ENCODE assay signal across 21 cellular contexts in the genomic region with DNA sequence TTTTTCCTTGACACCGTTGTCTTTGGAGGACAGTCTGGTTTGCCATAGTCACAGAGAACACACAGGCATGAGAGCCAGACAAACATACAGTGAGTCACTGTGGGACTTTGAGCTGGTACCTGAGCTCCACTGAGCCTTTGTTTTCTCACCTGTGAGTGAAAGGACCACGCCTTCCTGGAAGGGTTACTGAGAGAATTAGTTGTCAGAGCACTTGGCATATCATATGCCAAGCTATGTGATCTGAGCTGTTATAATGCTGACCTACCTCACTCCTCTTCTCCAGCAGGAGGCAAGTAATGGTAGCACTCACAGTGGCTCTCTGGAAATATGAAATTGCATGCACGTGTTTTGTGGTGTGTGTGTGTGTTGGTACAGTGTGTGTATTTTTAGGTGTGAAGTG. TPM values are rescaled to one million over a fixed set of nuclear protein-coding genes. Genes with fewer than 3 reads are reported as not detected.
DNase-seq lines count a peak whose midpoint lies in the region; ATAC-seq and TF ChIP-seq lines count a peak whose summit lies in the region.
"Had no signal": no experiment of that assay in that cellular context is flagged by ENCODE, and none has a peak within 500 bp of the region (broad histone marks: within the 10 kb centered on the region; RNA-seq: fewer than 3 reads in every experiment).

No MANE protein-coding gene starts in this region.

- H3K9me3 ChIP-seq in hepatocyte (ENCODE audit: low read depth) (no peaks in the 10 kb centered on the region), gastrocnemius medialis (no peaks in the 10 kb centered on the region)
- H3K9me3 ChIP-seq: neutrophil had no signal

- intact Hi-C loops in gastrocnemius medialis (cut with DNase I; ENCODE audit: low total_unique reads), result no loop called here

- no peak for TF ChIP-seq POLR2A in gastrocnemius medialis (IDR thresholded peaks at IDR 0.05)

- H3K27ac ChIP-seq in hepatocyte, result peak overlapping the region; percentile 3
- no peak overlapping the region for H3K27ac ChIP-seq in gastrocnemius medialis
- no peak overlapping the region for H3K27ac ChIP-seq in substantia nigra (ENCODE audit: low read depth, low read length, poor library complexity, severe bottlenecking)
- H3K27ac ChIP-seq: C4-2B, GM23248, neutrophil had no signal

- DNase-seq in DMS53 (lab: John Stamatoyannopoulos, UW) (peak; percentile 83), NCI-H748 (lab: John Stamatoyannopoulos, UW; ENCODE audit: unreplicated experiment) (peak; percentile 35), hepatocyte (ENCODE audit: low spot score) (peak; percentile 80), gastrocnemius medialis (no peak), substantia nigra (lab: John Stamatoyannopoulos, UW) (no peak)
- DNase-seq: activated CD4-positive, alpha-beta T cell treated with anti-CD3 and anti-CD28 coated beads for 48 hours; activated naive CD8-positive, alpha-beta T cell treated with anti-CD3 and anti-CD28 coated beads for 36 hours; DMS79; effector memory CD4-positive, alpha-beta T cell; GM23248; MV-4-11; NCI-H1930; NCI-H510A; SHP77 had no signal

- H3K4me1 ChIP-seq in hepatocyte (ENCODE audit: insufficient read depth) (peaks cover 8% of the 10 kb centered on the region), gastrocnemius medialis (peaks cover 16 to 34% of the 10 kb centered on the region in 2 donors)

- no peak for TF ChIP-seq CTCF in hepatocyte (IDR thresholded peaks at IDR 0.05; ENCODE audit: poor library complexity)
- no peak for TF ChIP-seq CTCF in gastrocnemius medialis (IDR thresholded peaks at IDR 0.05 in 4 of 5, conservative IDR thresholded peaks at IDR 0.05 in 1 of 5)

- 57% methylated on average over 3 of the region's 3 CpGs for WGBS in hepatocyte (ENCODE audit: low lambda C conversion rate, missing lambda C conversion rate)

- H4K20me1 ChIP-seq in hepatocyte (ENCODE audit: insufficient read depth, poor library complexity, severe bottlenecking), result no peaks in the 10 kb centered on the region

- no peak overlapping the region for H2AFZ ChIP-seq in hepatocyte
- H2AFZ ChIP-seq: GM23248 had no signal

- H3K27me3 ChIP-seq in hepatocyte, result no peaks in the 10 kb centered on the region
- no peaks in the 10 kb centered on the region for H3K27me3 ChIP-seq in gastrocnemius medialis
- H3K27me3 ChIP-seq: neutrophil had no signal

- no peak overlapping the region for H3K4me2 ChIP-seq in hepatocyte

- in situ Hi-C loops in gastrocnemius medialis (cut with MboI; ENCODE audit: low sequenced_read_pairs in 4 of 4), result loop anchor here in 1 of 4 donors (25.0 kb wide), 1 partner anchor 537 kb away; no protein-coding TSS in a partner anchor

- no peaks in the 10 kb centered on the region for H3K79me2 ChIP-seq in hepatocyte

- peak; percentile 39 to 51 for ATAC-seq in gastrocnemius medialis
- no peak for ATAC-seq in HG03521 (IDR thresholded peaks at IDR 0.05; ENCODE audit: unreplicated experiment)
- no peak for ATAC-seq in HG02798 (IDR thresholded peaks at IDR 0.05; ENCODE audit: poor library complexity, unreplicated experiment)
- no peak for ATAC-seq in GM18520 (IDR thresholded peaks at IDR 0.05; ENCODE audit: unreplicated experiment)
- ATAC-seq: activated T-helper 17 cell treated with anti-CD3 and anti-CD28 coated beads, Interleukin-2, amount 50 U/mL, for 72 hours; GM12878 had no signal

- H3K4me3 ChIP-seq in hepatocyte (no peak overlapping the region), gastrocnemius medialis (no peak overlapping the region)
- H3K4me3 ChIP-seq: GM12878, GM23248 had no signal

- no peaks in the 10 kb centered on the region for H3K36me3 ChIP-seq in hepatocyte (replicated peaks; ENCODE audit: insufficient read depth, low read depth)
- H3K36me3 ChIP-seq in gastrocnemius medialis, result no peaks in the 10 kb centered on the region
- H3K36me3 ChIP-seq: neutrophil had no signal

- H3K9me2 ChIP-seq in hepatocyte (replicated peaks; ENCODE audit: insufficient read depth), result no peaks in the 10 kb centered on the region

RNA-seq across cellular contexts. Expression of a gene that starts 59.7 kb away (rescaled TPM):
- total RNA-seq in hepatocyte, result 41.8 and 43.0 TPM in 2 replicates
- polyA plus RNA-seq in hepatocyte, result 11.1 and 13.2 TPM in 2 replicates
- total RNA-seq in gastrocnemius medialis, result 10 to 100 TPM in 3 of 4 donors, 1 to 10 TPM in 1; 8.6 to 22.0 (median 18.0) TPM
- total RNA-seq: activated naive CD8-positive, alpha-beta T cell treated with anti-CD3 and anti-CD28 coated beads for 36 hours had no signal

Comparison
In these comparisons a context has a peak if more than half of its experiments do, and no peak if none do; other contexts are left out.
1. DNase-seq: peak in DMS53 (single experiment), NCI-H748 (single experiment) and hepatocyte (single experiment); none in gastrocnemius medialis (0 of 2) and substantia nigra (0 of 49).
2. ATAC-seq: peak in gastrocnemius medialis (2 of 2); none in HG03521 (single experiment), HG02798 (single experiment) and GM18520 (single experiment).